In the genomic region with DNA sequence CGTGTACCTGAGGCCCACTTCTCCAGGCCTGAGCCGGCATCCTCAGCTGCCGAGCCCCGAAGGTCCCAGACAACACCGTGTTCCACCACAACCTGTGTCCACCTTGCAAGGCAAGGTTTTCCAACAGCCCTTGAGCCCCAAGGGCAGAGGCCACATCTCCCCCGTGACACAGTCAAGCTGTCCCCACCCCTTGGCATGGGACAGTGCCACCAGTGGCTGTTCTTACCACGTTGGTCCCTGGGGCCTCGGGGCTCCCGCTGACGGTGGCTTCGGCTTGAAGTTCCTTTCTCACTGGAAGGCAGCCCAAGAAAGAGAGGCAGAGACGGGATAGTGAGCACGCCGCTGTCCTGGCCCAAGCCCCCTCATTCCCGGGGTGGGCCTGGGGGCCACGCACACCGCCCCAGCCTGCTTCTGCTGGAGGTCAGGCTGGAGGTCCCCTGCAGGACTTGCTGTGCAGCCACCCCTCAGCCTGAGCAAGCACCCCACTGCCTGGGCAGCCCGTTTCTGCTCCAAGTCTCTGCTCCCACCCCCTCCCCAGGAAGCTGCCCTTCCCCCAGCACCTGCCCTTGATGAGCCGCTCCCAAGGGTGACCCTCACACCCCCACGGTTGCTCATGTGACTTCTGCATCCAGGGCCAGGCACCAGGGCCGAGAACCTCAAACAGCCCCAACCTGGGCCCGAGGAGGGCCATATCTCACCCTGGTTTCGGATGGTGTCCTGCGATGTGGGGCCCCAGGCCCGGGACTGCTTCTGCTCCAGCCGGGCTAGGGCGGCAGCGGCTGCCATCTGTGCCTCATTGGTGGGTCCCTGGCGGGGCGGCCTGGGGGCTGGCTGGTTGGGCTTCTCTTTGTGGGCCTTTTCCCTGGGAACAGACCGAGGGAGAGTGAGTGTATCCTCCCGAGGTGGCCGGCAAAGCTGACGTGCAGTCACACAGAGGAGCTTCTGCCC, we compare ENCODE assay signal across 1 cellular context.
A peak's percentile ranks its signal among the peaks of the same experiment; 100 is the strongest.
TF ChIP-seq lines count a peak whose summit lies in the region.

No MANE protein-coding gene starts in this region.

TF ChIP-seq in HepG2, 621 proteins besides CTCF, POLR2A, EP300 and RAD21:
- no peak for TF ChIP-seq KDM3A (CRISPR knock-in tag; IDR thresholded peaks at IDR 0.05; ENCODE audit: low read depth)
- TF ChIP-seq ZFP82 (CRISPR knock-in tag; IDR thresholded peaks at IDR 0.05; ENCODE audit: borderline replicate concordance), result no peak
- no peak for TF ChIP-seq MIER3 (CRISPR knock-in tag; IDR thresholded peaks at IDR 0.05; ENCODE audit: borderline replicate concordance)
- TF ChIP-seq NR1H2 (CRISPR knock-in tag; IDR thresholded peaks at IDR 0.05; ENCODE audit: borderline replicate concordance, low read depth), result no peak
- no peak for TF ChIP-seq MYC (CRISPR knock-in tag; IDR thresholded peaks at IDR 0.05; ENCODE audit: borderline replicate concordance)
- TF ChIP-seq RBFOX2 (IDR thresholded peaks at IDR 0.05; ENCODE audit: low read depth, low read length), result peak; percentile 52
- TF ChIP-seq CAMTA2 (CRISPR knock-in tag; IDR thresholded peaks at IDR 0.05; ENCODE audit: borderline replicate concordance), result no peak
- no peak for TF ChIP-seq MAZ (IDR thresholded peaks at IDR 0.05; ENCODE audit: borderline replicate concordance, low read depth, low read length)
- no peak for TF ChIP-seq MAZ (CRISPR knock-in tag; IDR thresholded peaks at IDR 0.05; ENCODE audit: low read depth)
- peak; percentile 71 for TF ChIP-seq AGO2 (optimal IDR thresholded peaks at IDR 0.05; ENCODE audit: low read depth, low read length)
- TF ChIP-seq AGO1 (IDR thresholded peaks at IDR 0.05; ENCODE audit: low read depth, low read length, poor library complexity, severe bottlenecking), result peak; percentile 33
- TF ChIP-seq, protein P1, sequence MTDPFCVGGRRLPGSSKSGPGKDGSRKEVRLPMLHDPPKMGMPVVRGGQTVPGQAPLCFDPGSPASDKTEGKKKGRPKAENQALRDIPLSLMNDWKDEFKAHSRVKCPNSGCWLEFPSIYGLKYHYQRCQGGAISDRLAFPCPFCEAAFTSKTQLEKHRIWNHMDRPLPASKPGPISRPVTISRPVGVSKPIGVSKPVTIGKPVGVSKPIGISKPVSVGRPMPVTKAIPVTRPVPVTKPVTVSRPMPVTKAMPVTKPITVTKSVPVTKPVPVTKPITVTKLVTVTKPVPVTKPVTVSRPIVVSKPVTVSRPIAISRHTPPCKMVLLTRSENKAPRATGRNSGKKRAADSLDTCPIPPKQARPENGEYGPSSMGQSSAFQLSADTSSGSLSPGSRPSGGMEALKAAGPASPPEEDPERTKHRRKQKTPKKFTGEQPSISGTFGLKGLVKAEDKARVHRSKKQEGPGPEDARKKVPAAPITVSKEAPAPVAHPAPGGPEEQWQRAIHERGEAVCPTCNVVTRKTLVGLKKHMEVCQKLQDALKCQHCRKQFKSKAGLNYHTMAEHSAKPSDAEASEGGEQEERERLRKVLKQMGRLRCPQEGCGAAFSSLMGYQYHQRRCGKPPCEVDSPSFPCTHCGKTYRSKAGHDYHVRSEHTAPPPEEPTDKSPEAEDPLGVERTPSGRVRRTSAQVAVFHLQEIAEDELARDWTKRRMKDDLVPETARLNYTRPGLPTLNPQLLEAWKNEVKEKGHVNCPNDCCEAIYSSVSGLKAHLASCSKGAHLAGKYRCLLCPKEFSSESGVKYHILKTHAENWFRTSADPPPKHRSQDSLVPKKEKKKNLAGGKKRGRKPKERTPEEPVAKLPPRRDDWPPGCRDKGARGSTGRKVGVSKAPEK (CRISPR knock-in tag; IDR thresholded peaks at IDR 0.05; ENCODE audit: borderline replicate concordance), result no peak
